Comparison of ENCODE assay signal across 18 cellular contexts in the genomic region with DNA sequence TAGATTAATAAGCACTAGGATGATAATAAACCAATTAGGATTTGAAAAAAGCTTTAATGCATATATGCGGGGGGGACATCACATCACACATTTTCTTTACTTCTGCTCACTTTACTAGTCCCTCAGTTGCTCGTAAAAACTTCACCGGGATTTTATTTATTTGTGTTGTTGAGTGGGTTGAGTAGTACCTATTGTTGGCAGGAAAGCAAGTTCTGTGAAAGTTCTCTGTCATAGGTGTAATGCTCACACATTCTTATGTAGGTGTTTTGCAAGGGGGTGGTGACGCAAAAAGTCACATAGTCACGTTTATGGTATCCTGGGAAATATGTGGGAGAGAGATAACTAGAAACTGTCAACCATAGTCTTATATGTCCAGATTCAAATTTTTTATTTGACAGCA.
DNase-seq lines count a peak whose midpoint lies in the region; ATAC-seq and TF ChIP-seq lines count a peak whose summit lies in the region.
"Had no signal": no experiment of that assay in that cellular context is flagged by ENCODE, and none has a peak within 500 bp of the region (broad histone marks: within the 10 kb centered on the region; RNA-seq: fewer than 3 reads in every experiment).

No MANE protein-coding gene starts in this region.

- ATAC-seq in activated naive CD4-positive, alpha-beta T cell treated with anti-CD3 and anti-CD28 coated beads, Interleukin-2, amount 50 U/mL, for 72 hours: no peak
- ATAC-seq: upper lobe of right lung had no signal

- H3K36me3 Mint-ChIP-seq in nephron progenitor cell (ENCODE audit: low read depth): peaks cover 25% of the 10 kb centered on the region
- peaks cover 0 to 6% of the 10 kb centered on the region in 2 donors for H3K36me3 Mint-ChIP-seq in activated naive CD4-positive, alpha-beta T cell treated with anti-CD3 and anti-CD28 coated beads, Interleukin-2, amount 50 U/mL, for 72 hours

- TF ChIP-seq CTCF in coronary artery (IDR thresholded peaks at IDR 0.05) (no peak), nephron progenitor cell (IDR thresholded peaks at IDR 0.05) (no peak)

- DNase-seq in EH (ENCODE audit: low read depth) (peak; percentile 62), M059J (ENCODE audit: low read depth) (peak; percentile 79), coronary artery (ENCODE audit: low spot score) (no peak), nephron progenitor cell (no peak), NCI-H1048 (lab: John Stamatoyannopoulos, UW) (no peak), ecto neural progenitor cell (ENCODE audit: low spot score) (no peak)
- no peak for DNase-seq in activated naive CD4-positive, alpha-beta T cell treated with anti-CD3 and anti-CD28 coated beads, Interleukin-2, amount 50 U/mL, for 72 hours (ENCODE audit: low spot score in 2 of 2)
- no peak for DNase-seq in activated naive CD4-positive, alpha-beta T cell (lab: John Stamatoyannopoulos, UW)
- DNase-seq: activated CD4-positive, alpha-beta memory T cell treated with anti-CD3 and anti-CD28 coated beads, Interleukin-2, amount 10 ng/mL, durations not matched to agents 7 days and 5 days; AML-193; amygdala; dorsolateral prefrontal cortex; NCI-H1092 treated with DMSO at 0.1 percent for 48 hours; upper lobe of right lung had no signal

- peaks cover 19% of the 10 kb centered on the region for H3K9me3 Mint-ChIP-seq in nephron progenitor cell
- no peaks in the 10 kb centered on the region for H3K9me3 Mint-ChIP-seq in activated naive CD4-positive, alpha-beta T cell treated with anti-CD3 and anti-CD28 coated beads, Interleukin-2, amount 50 U/mL, for 72 hours
- H3K9me3 Mint-ChIP-seq: activated CD4-positive, alpha-beta memory T cell treated with anti-CD3 and anti-CD28 coated beads, Interleukin-2, amount 10 ng/mL, durations not matched to agents 7 days and 5 days had no signal

- no peaks in the 10 kb centered on the region for H3K27me3 Mint-ChIP-seq in nephron progenitor cell (ENCODE audit: low read depth, poor library complexity)
- H3K27me3 Mint-ChIP-seq: activated CD4-positive, alpha-beta memory T cell treated with anti-CD3 and anti-CD28 coated beads, Interleukin-2, amount 10 ng/mL, durations not matched to agents 7 days and 5 days had no signal

- peak overlapping the region; percentile 55 for H3K27ac Mint-ChIP-seq in nephron progenitor cell
- H3K27ac Mint-ChIP-seq in activated naive CD4-positive, alpha-beta T cell treated with anti-CD3 and anti-CD28 coated beads, Interleukin-2, amount 50 U/mL, for 72 hours: no peak overlapping the region
- H3K27ac Mint-ChIP-seq: activated CD4-positive, alpha-beta memory T cell treated with anti-CD3 and anti-CD28 coated beads, Interleukin-2, amount 10 ng/mL, durations not matched to agents 7 days and 5 days; activated T-helper 1 cell treated with anti-CD3 and anti-CD28 coated beads, Interleukin-12 subunit alpha, Interleukin-12 subunit beta, Interleukin-2, Interleukin-4 antibody, amounts not matched to agents 30 ng/mL and 10 ng/mL and 1 ng/mL, durations not matched to agents 14 hours and 24 hours and 36 hours; neural progenitor cell had no signal

- H3K4me3 Mint-ChIP-seq in nephron progenitor cell: no peak overlapping the region
- H3K4me3 Mint-ChIP-seq: activated CD4-positive, alpha-beta memory T cell treated with anti-CD3 and anti-CD28 coated beads, Interleukin-2, amount 10 ng/mL, durations not matched to agents 7 days and 5 days; activated T-helper 1 cell treated with anti-CD3 and anti-CD28 coated beads, Interleukin-12 subunit alpha, Interleukin-12 subunit beta, Interleukin-2, Interleukin-4 antibody, amounts not matched to agents 30 ng/mL and 10 ng/mL and 1 ng/mL, durations not matched to agents 14 hours and 24 hours and 36 hours; neural progenitor cell had no signal

- no peak overlapping the region for H3K4me3 ChIP-seq in coronary artery
- H3K4me3 ChIP-seq: dorsolateral prefrontal cortex, lung, neural progenitor cell, SK-N-MC, upper lobe of right lung had no signal

- peak overlapping the region; percentile 73 to 81 for H3K27ac ChIP-seq in coronary artery
- H3K27ac ChIP-seq: dorsolateral prefrontal cortex, neural progenitor cell, SK-N-MC, upper lobe of right lung had no signal

- H3K4me1 Mint-ChIP-seq in nephron progenitor cell: peaks cover 29% of the 10 kb centered on the region
- H3K4me1 Mint-ChIP-seq: neural progenitor cell had no signal

Comparison
In these comparisons a context has a peak if more than half of its experiments do, and no peak if none do; other contexts are left out.
1. DNase-seq: peak in EH (single experiment) and M059J (single experiment); none in coronary artery (single experiment), nephron progenitor cell (single experiment), activated naive CD4-positive, alpha-beta T cell treated with anti-CD3 and anti-CD28 coated beads, Interleukin-2, amount 50 U/mL, for 72 hours (0 of 2), activated naive CD4-positive, alpha-beta T cell (0 of 4), NCI-H1048 (single experiment) and ecto neural progenitor cell (single experiment).